8 cellular contexts compared by ENCODE assay signal in the genomic region with DNA sequence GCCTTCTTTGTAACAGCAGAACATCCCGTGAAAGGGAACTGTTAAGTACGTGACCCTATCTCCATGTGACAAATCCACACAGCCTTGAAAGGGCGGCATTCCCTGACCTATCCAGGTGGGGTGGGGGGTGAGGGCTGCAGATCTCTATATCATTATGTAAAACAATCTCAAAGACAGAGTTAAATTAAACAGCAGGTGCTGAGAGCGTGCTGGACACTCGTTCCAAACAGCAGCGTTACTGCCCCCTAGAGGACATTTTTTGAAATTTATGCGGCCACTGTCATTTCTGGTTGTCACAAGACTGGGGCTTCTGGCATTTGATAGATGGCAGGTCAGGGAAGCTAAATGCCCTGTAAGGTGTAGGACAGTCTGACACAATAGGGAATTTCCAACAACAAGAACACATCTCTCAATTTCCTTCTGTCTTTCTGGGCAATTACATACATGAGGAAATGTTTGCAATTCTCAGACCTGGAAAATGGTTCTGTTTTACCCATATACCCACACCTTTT. TPM values are rescaled to one million over a fixed set of nuclear protein-coding genes. Genes with fewer than 3 reads are reported as not detected.
DNase-seq lines count a peak whose midpoint lies in the region; ATAC-seq and TF ChIP-seq lines count a peak whose summit lies in the region.

No MANE protein-coding gene starts in this region.

- intact Hi-C loops in psoas muscle (cut with DNase I) (no loop called here), posterior vena cava (cut with DNase I) (loop anchor here in 1 of 2 donors (2.0 kb wide), 1 partner anchor 121 kb away; no protein-coding TSS in a partner anchor)

- H3K27me3 Mint-ChIP-seq in activated naive CD8-positive, alpha-beta T cell treated with anti-CD3 and anti-CD28 coated beads, Interleukin-2, amount 50 U/mL, for 24 hours, result no peaks in the 10 kb centered on the region

- no peaks in the 10 kb centered on the region for H3K9me3 Mint-ChIP-seq in activated naive CD8-positive, alpha-beta T cell treated with anti-CD3 and anti-CD28 coated beads, Interleukin-2, amount 50 U/mL, for 24 hours

- H3K27me3 ChIP-seq in cardiac muscle cell (no peaks in the 10 kb centered on the region), psoas muscle (ENCODE audit: insufficient read depth in 3 of 3, low read length in 2 of 3) (no peaks in the 10 kb centered on the region)

- peak; percentile 47 for ATAC-seq in activated naive CD8-positive, alpha-beta T cell treated with anti-CD3 and anti-CD28 coated beads, Interleukin-2, amount 50 U/mL, for 24 hours
- ATAC-seq in psoas muscle (peak; percentile 42 to 59 (median 52)), GM21717 (IDR thresholded peaks at IDR 0.05; ENCODE audit: unreplicated experiment) (no peak)

- H3K9me3 ChIP-seq in cardiac muscle cell (ENCODE audit: low read depth), result no peaks in the 10 kb centered on the region
- H3K9me3 ChIP-seq in psoas muscle, result no peaks in the 10 kb centered on the region

- H3K36me3 ChIP-seq in cardiac muscle cell (no peaks in the 10 kb centered on the region), psoas muscle (ENCODE audit: insufficient read depth in 1 of 2, low read depth in 1 of 2) (no peaks in the 10 kb centered on the region)

- peaks cover 18% of the 10 kb centered on the region for H3K4me1 Mint-ChIP-seq in activated naive CD8-positive, alpha-beta T cell treated with anti-CD3 and anti-CD28 coated beads, Interleukin-2, amount 50 U/mL, for 24 hours

- no peaks in the 10 kb centered on the region for H3K36me3 Mint-ChIP-seq in activated naive CD8-positive, alpha-beta T cell treated with anti-CD3 and anti-CD28 coated beads, Interleukin-2, amount 50 U/mL, for 24 hours (ENCODE audit: low read depth)

- no peak overlapping the region for H3K4me3 Mint-ChIP-seq in activated naive CD8-positive, alpha-beta T cell treated with anti-CD3 and anti-CD28 coated beads, Interleukin-2, amount 50 U/mL, for 24 hours

- TF ChIP-seq CTCF in cardiac muscle cell (IDR thresholded peaks at IDR 0.05; ENCODE audit: low read depth, low read length) (peak; percentile 75), psoas muscle (IDR thresholded peaks at IDR 0.05) (peak; percentile 84)

- no peaks in the 10 kb centered on the region for H3K4me1 ChIP-seq in cardiac muscle cell (ENCODE audit: low read depth)
- peaks cover 7% of the 10 kb centered on the region for H3K4me1 ChIP-seq in psoas muscle

- H3K27ac ChIP-seq in cardiac muscle cell (no peak overlapping the region), psoas muscle (peak overlapping the region; percentile 58)

- WGBS in psoas muscle, 3 donors, result 0 to 1% (median 1%) methylated on average over 7 of the region's 7 CpGs

- no peak overlapping the region for H3K4me3 ChIP-seq in cardiac muscle cell
- peak overlapping the region; percentile 11 for H3K4me3 ChIP-seq in psoas muscle

- DNase-seq in GM03348 (ENCODE audit: low spot score), result peak; percentile 75
- peak; percentile 21 for DNase-seq in NCI-H1417 treated with DMSO at 0.1 percent for 48 hours (lab: John Stamatoyannopoulos, UW)
- peak; percentile 79 for DNase-seq in SW480 (ENCODE audit: low spot score)
- peak; percentile 75 for DNase-seq in activated naive CD8-positive, alpha-beta T cell treated with anti-CD3 and anti-CD28 coated beads, Interleukin-2, amount 50 U/mL, for 24 hours
- peak; percentile 75 to 87 for DNase-seq in cardiac muscle cell (ENCODE audit: low read depth in 1 of 2, low spot score in 1 of 2)
- peak in 1 of 2 donors; percentile 65 for DNase-seq in psoas muscle
- no peak for DNase-seq in posterior vena cava (ENCODE audit: low spot score)

- peak overlapping the region; percentile 19 for H3K27ac Mint-ChIP-seq in activated naive CD8-positive, alpha-beta T cell treated with anti-CD3 and anti-CD28 coated beads, Interleukin-2, amount 50 U/mL, for 24 hours

RNA-seq across cellular contexts. Expression of a gene that starts 6.7 kb away (rescaled TPM):
- total RNA-seq in cardiac muscle cell (228 and 243 TPM in 2 replicates), psoas muscle (10 to 100 TPM; 36.4 to 57.8 (median 41.0) TPM), posterior vena cava (10 to 100 TPM; 47.0 to 56.9 TPM)
- polyA plus RNA-seq in cardiac muscle cell (252 and 284 TPM in 2 replicates), psoas muscle (10 to 100 TPM; 37.1 to 79.3 (median 42.4) TPM)

RNA-seq across cellular contexts. Expression of a gene that starts 13.8 kb away (rescaled TPM):
- total RNA-seq in cardiac muscle cell (274 and 275 TPM in 2 replicates), psoas muscle (10 to 100 TPM; 37.2 to 61.0 (median 58.6) TPM), posterior vena cava (100 to 1,000 TPM; 149 to 261 TPM)
- polyA plus RNA-seq in cardiac muscle cell (353 and 377 TPM in 2 replicates), psoas muscle (10 to 100 TPM; 30.8 to 44.4 (median 31.6) TPM)

RNA-seq across cellular contexts. Expression of a gene that starts 22.9 kb away (rescaled TPM):
- 2.3 and 5.8 TPM in 2 replicates for total RNA-seq in cardiac muscle cell
- polyA plus RNA-seq in cardiac muscle cell, result 0.99 and 1.9 TPM in 2 replicates
- under 1 TPM in 1 of 4 donors, not detected in 3; 0.39 TPM for total RNA-seq in psoas muscle
- polyA plus RNA-seq in psoas muscle, result under 1 TPM; 0.09 to 0.21 (median 0.11) TPM
- total RNA-seq in posterior vena cava, result under 1 TPM in 1 of 2 donors, not detected in 1; 0.83 TPM

RNA-seq across cellular contexts. Expression of a gene that starts 32.3 kb away (rescaled TPM):
- total RNA-seq in cardiac muscle cell (45.1 and 49.5 TPM in 2 replicates), psoas muscle (under 1 TPM; 0.11 to 0.22 (median 0.20) TPM), posterior vena cava (under 1 TPM; 0.43 to 0.69 TPM)
- polyA plus RNA-seq in cardiac muscle cell (38.6 and 43.2 TPM in 2 replicates), psoas muscle (under 1 TPM; 0.06 to 0.23 (median 0.08) TPM)

RNA-seq across cellular contexts. Expression of a gene that starts 58.1 kb away (rescaled TPM):
- total RNA-seq in cardiac muscle cell, result 2.0 and 11.0 TPM in 2 replicates
- 0.56 and 6.7 TPM in 2 replicates for polyA plus RNA-seq in cardiac muscle cell
- total RNA-seq in psoas muscle, result under 1 TPM; 0.08 to 0.97 (median 0.23) TPM
- under 1 TPM; 0.13 to 0.69 (median 0.16) TPM for polyA plus RNA-seq in psoas muscle
- total RNA-seq in posterior vena cava, result 1 to 10 TPM; 1.4 to 2.0 TPM
